ENCODE assay signal across 26 cellular contexts in genomic region chr20:37642246-37642645, GRCh38. TPM values are rescaled to one million over a fixed set of nuclear protein-coding genes. Genes with fewer than 3 reads are reported as not detected.
DNase-seq lines count a peak whose midpoint lies in the region; ATAC-seq, FAIRE-seq and TF ChIP-seq lines count a peak whose summit lies in the region.
"Had no signal": no experiment of that assay in that cellular context is flagged by ENCODE, and none has a peak within 500 bp of the region (broad histone marks: within the 10 kb centered on the region; RNA-seq: fewer than 3 reads in every experiment).

No MANE protein-coding gene starts in this region.

- no peak overlapping the region for H2BK15ac ChIP-seq in H1 (ENCODE audit: low read length)

- no peak for ATAC-seq in HepG2
- no peak for ATAC-seq in right lobe of liver
- ATAC-seq in GM18520 (IDR thresholded peaks at IDR 0.05; ENCODE audit: unreplicated experiment): no peak
- ATAC-seq: CD8-positive, alpha-beta T cell; GM12878 had no signal

- DNase-seq in HepG2 (ENCODE audit: low spot score) (no peak), right lobe of liver (no peak), HTR-8/SVneo (ENCODE audit: insufficient read length, low spot score) (no peak), H1 (ENCODE audit: low read depth in 1 of 2, low spot score in 2 of 2) (no peak), medulla oblongata (ENCODE audit: extremely low spot score) (no peak)
- DNase-seq: AML-193; Caco-2; Calu3; CD4-positive, alpha-beta T cell; CD8-positive, alpha-beta T cell; DMS 273 treated with DMSO at 0.1 percent for 48 hours; DMS153; DMS53; DMS79; DND-41; EL; GDM1 had no signal

- H3K36me3 ChIP-seq in HepG2 (replicated peaks in 1 of 2; ENCODE audit: control insufficient read depth in 1 of 2, insufficient read depth in 2 of 2, low read length in 2 of 2) (no peaks in the 10 kb centered on the region), right lobe of liver (no peaks in the 10 kb centered on the region), H1 (ENCODE audit: control insufficient read depth in 2 of 4, insufficient read depth in 4 of 4, low read length in 3 of 4) (no peaks in the 10 kb centered on the region)
- H3K36me3 ChIP-seq: BLaER1 treated with 17β-estradiol and CSF1 and Interleukin-3, amounts not matched to agents 10 nM and 100 nM had no signal

- no TSS peak for BruUV-seq in HepG2 (replicated peaks; lab: Mats Ljungman, UMichigan)

- no peaks in the 10 kb centered on the region for H3K79me1 ChIP-seq in H1 (ENCODE audit: low read depth, low read length)

- no peak overlapping the region for H3K14ac ChIP-seq in H1 (ENCODE audit: insufficient read length)

- WGBS in HepG2 (ENCODE audit: low lambda C conversion rate): 0% methylated on average over 1 of the region's 1 CpG
- 53% methylated on average over 1 of the region's 1 CpG for WGBS in right lobe of liver (ENCODE audit: insufficient coverage, low coverage, low lambda C conversion rate, missing lambda C conversion rate)
- WGBS in H1 (ENCODE audit: extremely low coverage in 1 of 2, insufficient coverage in 1 of 2, insufficient read length in 1 of 2, insufficient replicate concordance in 2 of 2, low coverage in 1 of 2, low lambda C conversion rate in 2 of 2, missing lambda C conversion rate in 1 of 2), 2 experiments: 80% methylated on average over 1 of the region's 1 CpG; no CpG with 5 or more reads in 1 of the 2 experiments

- FAIRE-seq in HepG2 (lab: Jason Lieb, UNC): no peak
- FAIRE-seq in HTR-8/SVneo (lab: Jason Lieb, UNC): peak; percentile 72
- FAIRE-seq in H1 (lab: Jason Lieb, UNC): no peak
- FAIRE-seq: A549, GM12878, GM12892, GM18507, GM19239 had no signal

- TF ChIP-seq EP300 in HepG2 (IDR thresholded peaks at IDR 0.05; ENCODE audit: low read depth in 2 of 2, low read length in 2 of 2) (no peak), HepG2 (CRISPR knock-in tag; IDR thresholded peaks at IDR 0.05; ENCODE audit: borderline replicate concordance) (no peak), H1 (IDR thresholded peaks at IDR 0.05; ENCODE audit: borderline replicate concordance in 1 of 2, low read depth in 2 of 2, low read length in 2 of 2) (no peak)

- peak overlapping the region; percentile 91 for H3K56ac ChIP-seq in H1 (replicated peaks; ENCODE audit: insufficient read length, low read depth, low read length)

- no peak overlapping the region for H2BK120ac ChIP-seq in H1 (replicated peaks; ENCODE audit: low read depth, low read length)

- H4K91ac ChIP-seq in H1 (replicated peaks; ENCODE audit: insufficient read length, low read length): no peak overlapping the region

- no peak overlapping the region for H2BK5ac ChIP-seq in H1 (ENCODE audit: low read depth, low read length)

- CTCF ChIA-PET in HepG2 (lab: Yijun Ruan, JAX; ENCODE audit: low intra/inter-chr PET ratio, low total read pairs) (no interaction called here), H1 (lab: Charles Lee; ENCODE audit: partially characterized antibody) (no interaction called here)

- H3K27me3 ChIP-seq in HepG2 (ENCODE audit: control insufficient read depth in 1 of 2, insufficient read depth in 2 of 2, low read length in 2 of 2) (peaks cover 0 to 1% of the 10 kb centered on the region in 2 experiments; a peak in 1 of 5 replicates), right lobe of liver (no peaks in the 10 kb centered on the region), H1 (replicated peaks in 1 of 4; ENCODE audit: control insufficient read depth in 3 of 4, extremely low read depth in 1 of 4, insufficient read depth in 3 of 4, low read length in 3 of 4) (no peaks in the 10 kb centered on the region)
- H3K27me3 ChIP-seq: BLaER1 treated with 17β-estradiol and CSF1 and Interleukin-3, amounts not matched to agents 10 nM and 100 nM had no signal

- H4K8ac ChIP-seq in H1 (ENCODE audit: extremely low read depth, insufficient read depth, low read length): no peak overlapping the region

- H3K23me2 ChIP-seq in H1 (ENCODE audit: low read depth, low read length): peaks cover 3% of the 10 kb centered on the region; the same call in 1 of the 2 replicates

- no peak overlapping the region for H3K18ac ChIP-seq in H1 (ENCODE audit: extremely low read depth, low read length)

- H3K9me3 ChIP-seq in HepG2 (ENCODE audit: low read length) (no peaks in the 10 kb centered on the region), right lobe of liver (no peaks in the 10 kb centered on the region), H1 (ENCODE audit: insufficient read depth in 2 of 2, low read depth in 1 of 2, low read length in 1 of 2) (no peaks in the 10 kb centered on the region)
- H3K9me3 ChIP-seq: A549; BLaER1 treated with 17β-estradiol and CSF1 and Interleukin-3, amounts not matched to agents 10 nM and 100 nM; Caco-2 had no signal

- TF ChIP-seq POLR2A in HepG2 (IDR thresholded peaks at IDR 0.05; ENCODE audit: insufficient read depth in 1 of 2, low read depth in 2 of 2, low read length in 2 of 2): no peak
- TF ChIP-seq POLR2A in right lobe of liver (IDR thresholded peaks at IDR 0.05): no peak
- TF ChIP-seq POLR2A in H1 (IDR thresholded peaks at IDR 0.05; ENCODE audit: control extremely low read depth in 1 of 2, low read depth in 2 of 2, low read length in 2 of 2): no peak

- H3K23ac ChIP-seq in H1 (ENCODE audit: insufficient read length): no peak overlapping the region

- H3K4me1 ChIP-seq in HepG2 (ENCODE audit: insufficient read depth, low read length): no peaks in the 10 kb centered on the region
- no peaks in the 10 kb centered on the region for H3K4me1 ChIP-seq in right lobe of liver
- H3K4me1 ChIP-seq in H1 (replicated peaks in 1 of 4; ENCODE audit: control insufficient read depth in 3 of 4, insufficient read depth in 4 of 4, low read length in 3 of 4): no peaks in the 10 kb centered on the region
- H3K4me1 ChIP-seq: A549; BLaER1 treated with 17β-estradiol and CSF1 and Interleukin-3, amounts not matched to agents 10 nM and 100 nM; Caco-2 had no signal

- POLR2A ChIA-PET in HepG2 (lab: Yijun Ruan, JAX) (no interaction called here), H1 (lab: Charles Lee; ENCODE audit: partially characterized antibody) (no interaction called here)

- no peak overlapping the region for H3K4ac ChIP-seq in H1 (replicated peaks; ENCODE audit: insufficient read length, low read depth, low read length)

- intact Hi-C loops in HepG2 (cut with micrococcal nuclease; ENCODE audit: unreplicated experiment): no loop called here
- intact Hi-C loops in right lobe of liver (cut with DNase I): no loop called here

- H3K79me2 ChIP-seq in HepG2 (ENCODE audit: insufficient read depth, low read length): no peaks in the 10 kb centered on the region
- H3K79me2 ChIP-seq in H1 (ENCODE audit: control insufficient read depth in 1 of 2, insufficient read depth in 2 of 2, low read length in 2 of 2): no peaks in the 10 kb centered on the region

- H3K27ac ChIP-seq in HepG2 (ENCODE audit: extremely low read length, insufficient read depth, low read length) (no peak overlapping the region), right lobe of liver (no peak overlapping the region), H1 (ENCODE audit: low read depth, low read length) (no peak overlapping the region)
- H3K27ac ChIP-seq: 22Rv1; A549; BLaER1 treated with 17β-estradiol and CSF1 and Interleukin-3, amounts not matched to agents 10 nM and 100 nM; C4-2B had no signal

- TF ChIP-seq CTCF in HepG2 (CRISPR knock-in tag; IDR thresholded peaks at IDR 0.05): no peak
- no peak for TF ChIP-seq CTCF in right lobe of liver (IDR thresholded peaks at IDR 0.05)
- no peak for TF ChIP-seq CTCF in H1 (IDR thresholded peaks at IDR 0.05; ENCODE audit: control extremely low read depth in 1 of 3, insufficient read depth in 1 of 3, low read depth in 1 of 3, low read length in 3 of 3)

- no peak overlapping the region for H2BK20ac ChIP-seq in H1 (ENCODE audit: low read length)

- H3K9ac ChIP-seq in HepG2 (ENCODE audit: insufficient read depth, low read depth, low read length) (no peak overlapping the region), H1 (replicated peaks in 1 of 4; ENCODE audit: extremely low read depth in 1 of 4, low read depth in 3 of 4, low read length in 3 of 4) (no peak overlapping the region)
- H3K9ac ChIP-seq: BLaER1 treated with 17β-estradiol and CSF1 and Interleukin-3, amounts not matched to agents 10 nM and 100 nM had no signal

- TF ChIP-seq RAD21 in HepG2 (CRISPR knock-in tag; IDR thresholded peaks at IDR 0.05): no peak
- no peak for TF ChIP-seq RAD21 in H1 (IDR thresholded peaks at IDR 0.05 in 1 of 2, conservative IDR thresholded peaks at IDR 0.05 in 1 of 2; ENCODE audit: low read depth in 2 of 2, low read length in 2 of 2)

- no peak overlapping the region for H2AK5ac ChIP-seq in H1 (ENCODE audit: low read depth, low read length)

- in situ Hi-C loops in HepG2 (cut with HindIII; ENCODE audit: extremely low pct_ligation_motif_present, low pct_unique_long_range_greater_than_20kb): no loop called here

- H2AFZ ChIP-seq in HepG2 (ENCODE audit: low read length) (no peak overlapping the region), H1 (ENCODE audit: low read length) (no peak overlapping the region)

- no peak overlapping the region for H2BK12ac ChIP-seq in H1 (ENCODE audit: low read depth, low read length)

- H3K4me3 ChIP-seq in HepG2 (replicated peaks in 1 of 3; ENCODE audit: insufficient read depth in 1 of 3, low read depth in 2 of 3, low read length in 3 of 3) (no peak overlapping the region), right lobe of liver (no peak overlapping the region), H1 (ENCODE audit: extremely low read depth in 1 of 4, insufficient read depth in 2 of 4, low read depth in 3 of 4, low read length in 4 of 4) (no peak overlapping the region)
- H3K4me3 ChIP-seq: A549; BLaER1 treated with 17β-estradiol and CSF1 and Interleukin-3, amounts not matched to agents 10 nM and 100 nM; GM12878 had no signal

- H4K20me1 ChIP-seq in HepG2 (ENCODE audit: insufficient read depth, low read length) (0 out of 2 replicates have a peak, but pooled peaks cover 2% of the 10 kb centered on the region), H1 (replicated peaks in 1 of 2; ENCODE audit: control insufficient read depth in 1 of 2, insufficient read depth in 2 of 2, low read length in 2 of 2) (no peaks in the 10 kb centered on the region)
- H4K20me1 ChIP-seq: BLaER1 treated with 17β-estradiol and CSF1 and Interleukin-3, amounts not matched to agents 10 nM and 100 nM had no signal

- no peak overlapping the region for H4K5ac ChIP-seq in H1 (ENCODE audit: insufficient read length, low read depth, low read length)

- H3K4me2 ChIP-seq in HepG2 (ENCODE audit: low read depth, low read length): no peak overlapping the region
- no peak overlapping the region for H3K4me2 ChIP-seq in H1 (ENCODE audit: insufficient read depth in 1 of 2, low read depth in 2 of 2, low read length in 2 of 2)
- H3K4me2 ChIP-seq: A549; BLaER1 treated with 17β-estradiol and CSF1 and Interleukin-3, amounts not matched to agents 10 nM and 100 nM had no signal

RNA-seq across cellular contexts. Expression of gene CTNNBL1, which starts 51.6 kb away (rescaled TPM):
- 94.6 and 136 TPM in 2 replicates for total RNA-seq in HepG2 (2016; rRNA removed; fragmentation: Illumina TruSeq; extraction: Trizol)
- 43.5 and 49.5 TPM in 2 replicates for total RNA-seq in HepG2 (2016; cell fraction: cytosol; rRNA removed; fragmentation: Illumina TruSeq; extraction: Trizol; ENCODE audit: low read depth)
- total RNA-seq in HepG2 (2016; cell fraction: insoluble cytoplasmic fraction; rRNA removed; fragmentation: Illumina TruSeq; extraction: Trizol): 97.0 and 143 TPM in 2 replicates
- total RNA-seq in HepG2 (2016; cell fraction: membrane; rRNA removed; fragmentation: Illumina TruSeq; extraction: Trizol): 53.6 and 54.9 TPM in 2 replicates
- total RNA-seq in HepG2 (2016; cell fraction: nucleus; rRNA removed; fragmentation: Illumina TruSeq; extraction: Trizol): 47.8 and 48.8 TPM in 2 replicates
- polyA plus RNA-seq in HepG2 (2011; rRNA removed): 47.0 and 49.3 TPM in 2 replicates
- 37.8 and 38.1 TPM in 2 replicates for polyA plus RNA-seq in HepG2 (2011; cell fraction: cytosol; rRNA removed)
- 17.2 and 18.0 TPM in 2 replicates for polyA plus RNA-seq in HepG2 (2011; cell fraction: nucleus; rRNA removed)
- polyA plus RNA-seq in HepG2 (2012): 83.2 and 94.2 TPM in 2 replicates
- 53.4 and 54.1 TPM in 2 replicates for polyA plus RNA-seq in HepG2 (2016; cell fraction: cytosol; fragmentation: Illumina TruSeq; extraction: Trizol; ENCODE audit: low read depth)
- polyA plus RNA-seq in HepG2 (2016; cell fraction: insoluble cytoplasmic fraction; fragmentation: Illumina TruSeq; extraction: Trizol; ENCODE audit: low read depth): 156 and 162 TPM in 2 replicates
- 50.8 and 57.2 TPM in 2 replicates for polyA plus RNA-seq in HepG2 (2016; cell fraction: membrane; fragmentation: Illumina TruSeq; extraction: Trizol; ENCODE audit: low read depth)
- 68.0 and 75.7 TPM in 2 replicates for polyA plus RNA-seq in HepG2 (2016; cell fraction: nucleus; fragmentation: Illumina TruSeq; extraction: Trizol; ENCODE audit: insufficient read depth, low read depth)
- 33.6 and 37.6 TPM in 2 replicates for polyA minus RNA-seq in HepG2 (2011; rRNA and poly(A)+ RNA removed; ENCODE audit: low replicate concordance)
- 27.5 and 33.1 TPM in 2 replicates for polyA minus RNA-seq in HepG2 (2011; cell fraction: cytosol; rRNA and poly(A)+ RNA removed)
- polyA minus RNA-seq in HepG2 (2011; cell fraction: nucleus; rRNA and poly(A)+ RNA removed): 33.5 and 36.7 TPM in 2 replicates
- total RNA-seq in right lobe of liver: 10 to 100 TPM; 16.3 to 41.8 (median 28.8) TPM
- 70.4 and 81.6 TPM in 2 replicates for total RNA-seq in H1 (2021; fragmentation: NEBNext Ultra II Directional; extraction: Animal tissue kit (Norgen Biotek cat#: 25700))
- polyA plus RNA-seq in H1 (2011; rRNA removed): 14.4 and 19.6 TPM in 2 replicates
- polyA plus RNA-seq in H1 (2011; cell fraction: cytosol; rRNA removed): 35.3 TPM
- polyA plus RNA-seq in H1 (2011; cell fraction: nucleus; rRNA removed): 27.1 TPM
- 71.3 to 98.7 TPM (median 82.9 TPM) in 4 replicates for polyA plus RNA-seq in H1 (2012, experiment 1 of 2)
- polyA plus RNA-seq in H1 (2012, experiment 2 of 2): 30.7 TPM
- polyA plus RNA-seq in H1 (2013, experiment 1 of 2): 83.0 TPM
- 89.4 TPM for polyA plus RNA-seq in H1 (2013, experiment 2 of 2)
- polyA minus RNA-seq in H1 (2011; rRNA and poly(A)+ RNA removed): 31.4 and 36.5 TPM in 2 replicates
- 22.6 TPM for polyA minus RNA-seq in H1 (2011; cell fraction: cytosol; rRNA and poly(A)+ RNA removed)
- polyA minus RNA-seq in H1 (2011; cell fraction: nucleus; rRNA and poly(A)+ RNA removed): 20.5 TPM
